8 cellular contexts compared by ENCODE assay signal in genomic region chr3:37974121-37974927, GRCh38. TPM values are rescaled to one million over a fixed set of nuclear protein-coding genes. Genes with fewer than 3 reads are reported as not detected.
DNase-seq lines count a peak whose midpoint lies in the region; ATAC-seq and TF ChIP-seq lines count a peak whose summit lies in the region.

No MANE protein-coding gene starts in this region.

- no peak overlapping the region for H3K14ac ChIP-seq in trophoblast cell (ENCODE audit: low read length)

- no peak overlapping the region for H4K12ac ChIP-seq in trophoblast cell (ENCODE audit: low read depth, low read length)

- intact Hi-C loops in Panc1 (cut with micrococcal nuclease; ENCODE audit: unreplicated experiment): no loop called here

- H3K79me1 ChIP-seq in trophoblast cell (ENCODE audit: low read length): no peaks in the 10 kb centered on the region

- in situ Hi-C loops in Panc1 (cut with HindIII; ENCODE audit: low pct_unique_long_range_greater_than_20kb, low sequenced_read_pairs): no loop called here

- POLR2A ChIA-PET in Panc1 (lab: Charles Lee): no interaction called here

- H3K9me3 ChIP-seq in Panc1 (ENCODE audit: control insufficient read depth, insufficient read depth, low read depth, low read length): no peaks in the 10 kb centered on the region
- H3K9me3 ChIP-seq in gastroesophageal sphincter: no peaks in the 10 kb centered on the region
- H3K9me3 ChIP-seq in trophoblast cell (ENCODE audit: insufficient read depth, low read depth, low read length): peaks cover 3% of the 10 kb centered on the region
- no peaks in the 10 kb centered on the region for H3K9me3 ChIP-seq in upper lobe of left lung

- TF ChIP-seq EP300 in gastroesophageal sphincter (IDR thresholded peaks at IDR 0.05) (no peak), upper lobe of left lung (IDR thresholded peaks at IDR 0.05) (no peak)

- H2AK5ac ChIP-seq in trophoblast cell (ENCODE audit: low read length): no peak overlapping the region

- no peaks in the 10 kb centered on the region for H3K9me3 Mint-ChIP-seq in activated T-helper 17 cell treated with anti-CD3 and anti-CD28 coated beads, Interleukin-2, amount 50 U/mL, for 72 hours

- ATAC-seq in GM18520 (IDR thresholded peaks at IDR 0.05; ENCODE audit: unreplicated experiment) (peak; percentile 74), HG03095 (IDR thresholded peaks at IDR 0.05; ENCODE audit: unreplicated experiment) (peak; percentile 89), Panc1 (peak; percentile 97), gastroesophageal sphincter (peak; percentile 84), upper lobe of left lung (ENCODE audit: low FRiP score in 2 of 2) (peak; percentile 90 to 92)
- ATAC-seq in activated T-helper 17 cell treated with anti-CD3 and anti-CD28 coated beads, Interleukin-2, amount 50 U/mL, for 72 hours (replicated peaks): peak; percentile 98

- no peaks in the 10 kb centered on the region for H3K79me2 ChIP-seq in trophoblast cell (ENCODE audit: control insufficient read depth, insufficient read depth, low read length, poor library complexity)

- H4K91ac ChIP-seq in trophoblast cell (ENCODE audit: low read depth, low read length): no peak overlapping the region

- TF ChIP-seq POLR2A in gastroesophageal sphincter (IDR thresholded peaks at IDR 0.05) (no peak), upper lobe of left lung (IDR thresholded peaks at IDR 0.05) (no peak)

- CTCF ChIA-PET in Panc1 (lab: Charles Lee): interaction anchor here (0.6 to 2.0 kb wide), 3 partner anchors 13 to 282 kb away, joined by 3 to 6 read pairs (median 4); no protein-coding TSS in a partner anchor

- no peaks in the 10 kb centered on the region for H3K27me3 Mint-ChIP-seq in activated T-helper 17 cell treated with anti-CD3 and anti-CD28 coated beads, Interleukin-2, amount 50 U/mL, for 72 hours

- DNase-seq in AG20443 (ENCODE audit: low spot score) (peak; percentile 81), Panc1 (ENCODE audit: low read depth, low spot score) (peak; percentile 32), trophoblast cell (peak; percentile 37 to 80), upper lobe of left lung (peak in 1 of 2 donors; percentile 74)

- H3K4me3 Mint-ChIP-seq in activated T-helper 17 cell treated with anti-CD3 and anti-CD28 coated beads, Interleukin-2, amount 50 U/mL, for 72 hours: no peak overlapping the region

- H3K27ac ChIP-seq in Panc1 (ENCODE audit: low read length): no peak overlapping the region
- no peak overlapping the region for H3K27ac ChIP-seq in gastroesophageal sphincter
- no peak overlapping the region for H3K27ac ChIP-seq in trophoblast cell (ENCODE audit: low read depth, low read length)
- H3K27ac ChIP-seq in upper lobe of left lung: peak overlapping the region in 1 of 4 donors; percentile 12

- no peak overlapping the region for H3K9ac ChIP-seq in trophoblast cell (ENCODE audit: low read length)

- H2BK5ac ChIP-seq in trophoblast cell (ENCODE audit: low read depth, low read length, poor library complexity): no peak overlapping the region

- no peaks in the 10 kb centered on the region for H3K4me1 ChIP-seq in Panc1 (ENCODE audit: control insufficient read depth, insufficient read depth, low read length)
- peaks cover 0 to 18% (median 0%) of the 10 kb centered on the region in 3 donors for H3K4me1 ChIP-seq in gastroesophageal sphincter
- H3K4me1 ChIP-seq in trophoblast cell (ENCODE audit: control insufficient read depth in 1 of 2, insufficient read depth in 2 of 2, low read length in 2 of 2): peaks cover 0 to 2% of the 10 kb centered on the region in 2 experiments
- H3K4me1 ChIP-seq in upper lobe of left lung: peaks cover 5 to 8% (median 8%) of the 10 kb centered on the region in 4 donors

- TF ChIP-seq CTCF in Panc1 (IDR thresholded peaks at IDR 0.05) (peak; percentile 85), gastroesophageal sphincter (IDR thresholded peaks at IDR 0.05) (peak; percentile 45 to 74 (median 49)), upper lobe of left lung (IDR thresholded peaks at IDR 0.05) (peak; percentile 64 to 87 (median 81))

- H2BK120ac ChIP-seq in trophoblast cell (ENCODE audit: insufficient read depth, low read length, poor library complexity): no peak overlapping the region

- H3K18ac ChIP-seq in trophoblast cell (ENCODE audit: low read length): no peak overlapping the region

- H3K4me3 ChIP-seq in Panc1 (ENCODE audit: low read depth in 2 of 2, low read length in 2 of 2) (no peak overlapping the region), gastroesophageal sphincter (no peak overlapping the region), trophoblast cell (ENCODE audit: low read depth, low read length) (no peak overlapping the region), upper lobe of left lung (no peak overlapping the region)

- H3K4me1 Mint-ChIP-seq in activated T-helper 17 cell treated with anti-CD3 and anti-CD28 coated beads, Interleukin-2, amount 50 U/mL, for 72 hours: peaks cover 5% of the 10 kb centered on the region

- no peak overlapping the region for H2AFZ ChIP-seq in trophoblast cell (ENCODE audit: insufficient read depth, low read length, poor library complexity)

- H2BK12ac ChIP-seq in trophoblast cell (ENCODE audit: low read length): no peak overlapping the region

- no peaks in the 10 kb centered on the region for H3K36me3 ChIP-seq in Panc1 (ENCODE audit: control insufficient read depth, insufficient read depth, low read length)
- H3K36me3 ChIP-seq in gastroesophageal sphincter: peaks cover 5 to 88% of the 10 kb centered on the region in 2 donors
- H3K36me3 ChIP-seq in trophoblast cell (ENCODE audit: control insufficient read depth in 1 of 2, insufficient read depth in 2 of 2, low read length in 2 of 2): peaks cover 14 to 20% of the 10 kb centered on the region in 2 experiments
- peaks cover 5 to 39% (median 16%) of the 10 kb centered on the region in 4 donors for H3K36me3 ChIP-seq in upper lobe of left lung

- H3K36me3 Mint-ChIP-seq in activated T-helper 17 cell treated with anti-CD3 and anti-CD28 coated beads, Interleukin-2, amount 50 U/mL, for 72 hours (ENCODE audit: low read depth): no peaks in the 10 kb centered on the region

- no TSS peak for BruUV-seq in Panc1 (replicated peaks; lab: Mats Ljungman, UMichigan)

- no peak overlapping the region for H3K4ac ChIP-seq in trophoblast cell (ENCODE audit: low read depth, low read length)

- H4K8ac ChIP-seq in trophoblast cell (ENCODE audit: low read depth, low read length): no peak overlapping the region

- WGBS in gastroesophageal sphincter (ENCODE audit: low coverage in 1 of 2), 2 donors: 40 to 56% methylated on average over 2 to 3 of the region's 9 CpGs
- WGBS in trophoblast cell (ENCODE audit: extremely low coverage, insufficient coverage, insufficient read length): no CpG with 5 or more reads among the region's 9 CpGs
- 72 to 77% methylated on average over 9 of the region's 9 CpGs for WGBS in upper lobe of left lung, 2 donors

- H3K27ac Mint-ChIP-seq in activated T-helper 17 cell treated with anti-CD3 and anti-CD28 coated beads, Interleukin-2, amount 50 U/mL, for 72 hours: peak overlapping the region; percentile 19

- no peak overlapping the region for H3K4me2 ChIP-seq in trophoblast cell (ENCODE audit: low read length)

- no peak overlapping the region for H3K23ac ChIP-seq in trophoblast cell (ENCODE audit: low read length)

- H3K27me3 ChIP-seq in Panc1 (ENCODE audit: control insufficient read depth, insufficient read depth, low read length) (no peaks in the 10 kb centered on the region), gastroesophageal sphincter (no peaks in the 10 kb centered on the region), trophoblast cell (ENCODE audit: insufficient read depth, low read length) (no peaks in the 10 kb centered on the region), upper lobe of left lung (no peaks in the 10 kb centered on the region)

RNA-seq across cellular contexts. Expression of gene VILL, which starts 16.3 kb away (rescaled TPM):
- total RNA-seq in Panc1 (2021; ENCODE audit: unreplicated experiment) (5.7 TPM), gastroesophageal sphincter (1 to 10 TPM; 3.5 to 7.5 (median 5.2) TPM), upper lobe of left lung (10 to 100 TPM in 5 of 6 donors, 1 to 10 TPM in 1; 5.6 to 41.9 (median 19.0) TPM)
- polyA plus RNA-seq in Panc1 (2012; ENCODE audit: insufficient read length): 6.9 TPM
- total RNA-seq in activated T-helper 17 cell treated with anti-CD3 and anti-CD28 coated beads, Interleukin-2, amount 50 U/mL, for 72 hours: 10 to 100 TPM; 12.7 to 13.4 TPM
- polyA plus RNA-seq in trophoblast cell (2013): 0.82 and 0.85 TPM in 2 replicates

RNA-seq across cellular contexts. Expression of gene PLCD1, which starts 55.1 kb away (rescaled TPM):
- total RNA-seq in Panc1 (2021; ENCODE audit: unreplicated experiment) (1.8 TPM), gastroesophageal sphincter (10 to 100 TPM; 25.4 to 29.8 (median 27.1) TPM), upper lobe of left lung (10 to 100 TPM; 20.8 to 80.1 (median 36.1) TPM)
- 2.1 TPM for polyA plus RNA-seq in Panc1 (2012; ENCODE audit: insufficient read length)
- 10 to 100 TPM; 17.7 to 24.4 TPM for total RNA-seq in activated T-helper 17 cell treated with anti-CD3 and anti-CD28 coated beads, Interleukin-2, amount 50 U/mL, for 72 hours
- polyA plus RNA-seq in trophoblast cell (2013): 14.7 and 15.7 TPM in 2 replicates
